In the genomic region with DNA sequence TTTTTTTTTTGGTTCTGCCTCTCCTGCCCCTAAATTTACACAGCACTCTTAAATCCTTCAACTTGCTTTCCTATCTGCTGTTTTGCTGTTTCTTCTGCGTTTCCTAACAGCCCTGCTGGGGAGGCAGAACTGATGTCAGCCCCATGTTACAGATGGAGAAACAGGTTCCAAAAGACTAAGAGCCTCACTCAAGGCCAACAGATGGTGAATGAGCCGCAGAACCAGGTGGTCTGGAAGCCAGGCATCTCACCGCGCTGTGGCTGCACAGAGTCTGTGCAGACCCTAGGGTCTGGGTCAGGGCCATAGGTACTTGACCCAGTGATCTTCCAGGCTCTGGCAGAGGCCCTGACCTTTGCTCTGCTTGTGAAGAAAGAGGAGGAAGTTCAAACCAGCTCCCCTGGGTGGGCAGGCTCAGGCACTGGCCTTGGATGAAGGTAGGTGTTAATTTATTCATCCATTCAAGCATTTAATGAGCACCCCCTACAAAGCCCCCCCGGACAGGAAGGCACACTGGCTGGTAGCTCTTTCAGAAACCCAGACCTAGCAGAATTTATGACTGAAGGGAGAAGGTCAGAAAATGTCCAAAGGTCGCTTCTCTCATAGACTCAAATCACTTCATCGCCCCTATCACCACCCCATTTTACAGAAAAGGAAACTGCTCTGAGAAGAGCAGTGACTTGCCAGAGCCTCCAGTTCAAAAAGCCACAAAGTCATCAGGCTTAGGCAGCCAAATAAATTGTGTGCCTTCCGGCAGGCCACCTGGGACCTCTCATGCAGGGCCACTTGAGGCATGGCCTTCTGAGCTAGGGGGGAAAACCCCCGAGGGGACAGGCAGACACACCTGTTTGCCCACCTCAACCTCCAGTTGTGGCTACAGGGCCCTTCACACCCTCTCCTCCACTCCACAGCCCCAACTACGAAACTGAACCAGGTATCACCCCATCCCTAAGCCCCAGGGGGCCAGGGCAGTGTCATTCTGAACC, we compare ENCODE assay signal across 10 cellular contexts. TPM values are rescaled to one million over a fixed set of nuclear protein-coding genes. Genes with fewer than 3 reads are reported as not detected.
DNase-seq lines count a peak whose midpoint lies in the region; ATAC-seq and TF ChIP-seq lines count a peak whose summit lies in the region.
"Had no signal": no experiment of that assay in that cellular context is flagged by ENCODE, and none has a peak within 500 bp of the region (broad histone marks: within the 10 kb centered on the region; RNA-seq: fewer than 3 reads in every experiment).

No MANE protein-coding gene starts in this region.

- BruUV-seq in Panc1 (replicated peaks; lab: Mats Ljungman, UMichigan), result no TSS peak

- POLR2A ChIA-PET in Panc1 (lab: Charles Lee), result no interaction called here
- POLR2A ChIA-PET in naive thymus-derived CD4-positive, alpha-beta T cell (lab: Charles Lee), result no interaction called here

- peaks cover 37% of the 10 kb centered on the region for H3K27me3 Mint-ChIP-seq in neural crest cell (ENCODE audit: low read depth)
- H3K27me3 Mint-ChIP-seq in naive thymus-derived CD4-positive, alpha-beta T cell, result peaks cover 31 to 64% (median 48%) of the 10 kb centered on the region in 5 donors

- CTCF ChIA-PET in Panc1 (lab: Charles Lee), result no interaction called here
- CTCF ChIA-PET in naive thymus-derived CD4-positive, alpha-beta T cell (lab: Charles Lee), result no interaction called here

- peaks cover 51% of the 10 kb centered on the region for H3K4me1 ChIP-seq in Panc1 (ENCODE audit: control insufficient read depth, insufficient read depth, low read length)
- H3K4me1 ChIP-seq in naive thymus-derived CD4-positive, alpha-beta T cell (ENCODE audit: control insufficient read depth in 2 of 2, insufficient read depth in 2 of 2, low read length in 2 of 2), result no peaks in the 10 kb centered on the region
- peaks cover 0 to 37% (median 6%) of the 10 kb centered on the region in 4 donors for H3K4me1 ChIP-seq in tibial artery

- no peaks in the 10 kb centered on the region for H3K9me3 Mint-ChIP-seq in neural crest cell
- H3K9me3 Mint-ChIP-seq in naive thymus-derived CD4-positive, alpha-beta T cell, result no peaks in the 10 kb centered on the region

- H3K36me3 Mint-ChIP-seq in neural crest cell (ENCODE audit: low read depth), result no peaks in the 10 kb centered on the region
- no peaks in the 10 kb centered on the region for H3K36me3 Mint-ChIP-seq in naive thymus-derived CD4-positive, alpha-beta T cell

- H3K9me3 ChIP-seq in Panc1 (ENCODE audit: control insufficient read depth, insufficient read depth, low read depth, low read length) (no peaks in the 10 kb centered on the region), tibial artery (no peaks in the 10 kb centered on the region)
- H3K9me3 ChIP-seq in naive thymus-derived CD4-positive, alpha-beta T cell (ENCODE audit: control insufficient read depth in 2 of 3, low read length in 3 of 3), result no peaks in the 10 kb centered on the region
- H3K9me3 ChIP-seq: MG63 had no signal

- peak; percentile 46 for ATAC-seq in GM18498 (IDR thresholded peaks at IDR 0.05; ENCODE audit: unreplicated experiment)
- ATAC-seq in GM21619 (IDR thresholded peaks at IDR 0.05; ENCODE audit: unreplicated experiment), result peak; percentile 53
- no peak for ATAC-seq in Panc1
- ATAC-seq in naive thymus-derived CD4-positive, alpha-beta T cell, result no peak

- TF ChIP-seq CTCF in Panc1 (IDR thresholded peaks at IDR 0.05) (no peak), neural crest cell (conservative IDR thresholded peaks at IDR 0.05) (no peak), tibial artery (IDR thresholded peaks at IDR 0.05) (no peak)

- H3K27ac Mint-ChIP-seq in neural crest cell (ENCODE audit: unreplicated experiment), result no peak overlapping the region
- no peak overlapping the region for H3K27ac Mint-ChIP-seq in naive thymus-derived CD4-positive, alpha-beta T cell

- H3K27ac ChIP-seq in Panc1 (ENCODE audit: low read length), result peak overlapping the region; percentile 88
- no peak overlapping the region for H3K27ac ChIP-seq in naive thymus-derived CD4-positive, alpha-beta T cell (ENCODE audit: low read depth, low read length)
- H3K27ac ChIP-seq in tibial artery, result no peak overlapping the region
- H3K27ac ChIP-seq: cardiac muscle cell had no signal

- in situ Hi-C loops in Panc1 (cut with HindIII; ENCODE audit: low pct_unique_long_range_greater_than_20kb, low sequenced_read_pairs), result no loop called here

- H3K4me3 Mint-ChIP-seq in neural crest cell, result peak overlapping the region; percentile 71
- peak overlapping the region in 1 of 10 donors; percentile 8 for H3K4me3 Mint-ChIP-seq in naive thymus-derived CD4-positive, alpha-beta T cell

- H3K4me3 ChIP-seq in Panc1 (ENCODE audit: low read depth in 2 of 2, low read length in 2 of 2), result peak overlapping the region in 1 of 2 experiments; percentile 73; a peak in 2 of 4 replicates
- no peak overlapping the region for H3K4me3 ChIP-seq in naive thymus-derived CD4-positive, alpha-beta T cell (ENCODE audit: low read length)
- no peak overlapping the region for H3K4me3 ChIP-seq in tibial artery
- H3K4me3 ChIP-seq: cardiac muscle cell, MG63 had no signal

- no peaks in the 10 kb centered on the region for H3K36me3 ChIP-seq in Panc1 (ENCODE audit: control insufficient read depth, insufficient read depth, low read length)
- H3K36me3 ChIP-seq in naive thymus-derived CD4-positive, alpha-beta T cell (ENCODE audit: control insufficient read depth in 2 of 3, insufficient read depth in 3 of 3, low read length in 3 of 3), result no peaks in the 10 kb centered on the region
- H3K36me3 ChIP-seq in tibial artery, result peaks cover 0 to 7% (median 0%) of the 10 kb centered on the region in 3 donors
- H3K36me3 ChIP-seq: cardiac muscle cell, MG63 had no signal

- DNase-seq in Panc1 (ENCODE audit: low read depth, low spot score), result no peak
- DNase-seq in neural crest cell (ENCODE audit: low read depth, low spot score), result no peak
- no peak for DNase-seq in SW 1271 (lab: John Stamatoyannopoulos, UW)
- DNase-seq in naive thymus-derived CD4-positive, alpha-beta T cell, result no peak
- DNase-seq in SHP77 treated with DMSO at 0.1 percent for 48 hours (lab: John Stamatoyannopoulos, UW), result no peak
- DNase-seq in tibial artery, result no peak
- DNase-seq: MG63 had no signal

- peaks cover 26% of the 10 kb centered on the region for H3K4me1 Mint-ChIP-seq in neural crest cell
- H3K4me1 Mint-ChIP-seq in naive thymus-derived CD4-positive, alpha-beta T cell, result peaks cover 0 to 8% (median 0%) of the 10 kb centered on the region in 7 donors

- intact Hi-C loops in Panc1 (cut with micrococcal nuclease; ENCODE audit: unreplicated experiment), result no loop called here
- intact Hi-C loops in naive thymus-derived CD4-positive, alpha-beta T cell (cut with micrococcal nuclease), result no loop called here
- intact Hi-C loops in tibial artery (cut with DNase I; ENCODE audit: low total_unique reads), result no loop called here

- no peaks in the 10 kb centered on the region for H3K27me3 ChIP-seq in Panc1 (ENCODE audit: control insufficient read depth, insufficient read depth, low read length)
- H3K27me3 ChIP-seq in naive thymus-derived CD4-positive, alpha-beta T cell (ENCODE audit: control insufficient read depth in 2 of 2, insufficient read depth in 2 of 2, low read length in 2 of 2), result peaks cover 0 to 13% of the 10 kb centered on the region in 2 donors
- H3K27me3 ChIP-seq in tibial artery, result peaks cover 0 to 11% of the 10 kb centered on the region in 2 donors
- H3K27me3 ChIP-seq: MG63 had no signal

RNA-seq across cellular contexts. Expression of gene CHDH, which starts 2.7 kb away (rescaled TPM):
- total RNA-seq in Panc1 (2021; ENCODE audit: unreplicated experiment) (24.1 TPM), neural crest cell (3.0 and 4.3 TPM in 2 replicates)
- polyA plus RNA-seq in Panc1 (2012; ENCODE audit: insufficient read length), result 21.0 TPM
- total RNA-seq in naive thymus-derived CD4-positive, alpha-beta T cell, result 1 to 10 TPM in 1 of 5 experiments, under 1 TPM in 4; 0.05 to 1.3 (median 0.27) TPM
- polyA plus RNA-seq in naive thymus-derived CD4-positive, alpha-beta T cell, result not detected

RNA-seq across cellular contexts. Expression of gene IL17RB, which starts 2.9 kb away (rescaled TPM):
- total RNA-seq in Panc1 (2021; ENCODE audit: unreplicated experiment), result 15.9 TPM
- polyA plus RNA-seq in Panc1 (2012; ENCODE audit: insufficient read length), result 10.6 TPM
- total RNA-seq in neural crest cell, result 2.4 and 3.1 TPM in 2 replicates
- 1 to 10 TPM in 1 of 5 experiments, under 1 TPM in 1, not detected in 3; 0.71 to 6.0 TPM for total RNA-seq in naive thymus-derived CD4-positive, alpha-beta T cell
- under 1 TPM; 0.22 to 0.47 TPM for polyA plus RNA-seq in naive thymus-derived CD4-positive, alpha-beta T cell

RNA-seq across cellular contexts. Expression of gene ACTR8, which starts 38.5 kb away (rescaled TPM):
- total RNA-seq in Panc1 (2021; ENCODE audit: unreplicated experiment) (26.2 TPM), neural crest cell (49.9 and 52.6 TPM in 2 replicates)
- 20.2 TPM for polyA plus RNA-seq in Panc1 (2012; ENCODE audit: insufficient read length)
- 10 to 100 TPM; 18.4 to 49.8 (median 41.5) TPM for total RNA-seq in naive thymus-derived CD4-positive, alpha-beta T cell
- 10 to 100 TPM; 17.9 to 19.5 TPM for polyA plus RNA-seq in naive thymus-derived CD4-positive, alpha-beta T cell

RNA-seq across cellular contexts. Expression of gene SELENOK, which starts 48.2 kb away (rescaled TPM):
- total RNA-seq in Panc1 (2021; ENCODE audit: unreplicated experiment) (16.3 TPM), neural crest cell (39.2 and 42.5 TPM in 2 replicates)
- 19.9 TPM for polyA plus RNA-seq in Panc1 (2012; ENCODE audit: insufficient read length)
- 100 to 1,000 TPM in 1 of 5 experiments, 10 to 100 TPM in 4; 33.6 to 104 (median 45.4) TPM for total RNA-seq in naive thymus-derived CD4-positive, alpha-beta T cell
- 100 to 1,000 TPM; 132 to 142 TPM for polyA plus RNA-seq in naive thymus-derived CD4-positive, alpha-beta T cell

Comparison
In these comparisons a context has a peak if more than half of its experiments do, and no peak if none do; other contexts are left out.
1. ATAC-seq: peak in GM18498 (single experiment) and GM21619 (single experiment); none in Panc1 (single experiment) and naive thymus-derived CD4-positive, alpha-beta T cell (single experiment).